In genomic region chr19:18682807-18683108, GRCh38 we compare ENCODE assay signal across 8 cellular contexts. TPM values are rescaled to one million over a fixed set of nuclear protein-coding genes. Genes with fewer than 3 reads are reported as not detected.
DNase-seq lines count a peak whose midpoint lies in the region; ATAC-seq and TF ChIP-seq lines count a peak whose summit lies in the region.

No MANE protein-coding gene starts in this region.

- ATAC-seq in T-cell (replicated peaks in 1 of 4) = no peak
- no peak for ATAC-seq in GM19455 (IDR thresholded peaks at IDR 0.05; ENCODE audit: unreplicated experiment)
- no peak for ATAC-seq in HG02798 (IDR thresholded peaks at IDR 0.05; ENCODE audit: poor library complexity, unreplicated experiment)

- peak overlapping the region; percentile 87 for H3K9ac ChIP-seq in skeletal muscle satellite cell (ENCODE audit: low read depth, low read length)

- H3K27ac Mint-ChIP-seq in T-cell = peak overlapping the region; percentile 76 to 93

- no peak for TF ChIP-seq CTCF in foreskin fibroblast (IDR thresholded peaks at IDR 0.05; ENCODE audit: low read depth, low read length)

- no peaks in the 10 kb centered on the region for H3K9me3 ChIP-seq in skeletal muscle satellite cell (replicated peaks; ENCODE audit: low read length)

- no peaks in the 10 kb centered on the region for H3K27me3 Mint-ChIP-seq in T-cell

- H3K4me2 ChIP-seq in skeletal muscle satellite cell (ENCODE audit: low read length) = peak overlapping the region; percentile 96

- H3K9me3 Mint-ChIP-seq in T-cell = no peaks in the 10 kb centered on the region

- POLR2A ChIA-PET in T-cell (lab: Charles Lee) = interaction anchor here (0.6 to 0.7 kb wide), 2 partner anchors 453 to 643 kb away, joined by 5 to 9 read pairs; no protein-coding TSS in a partner anchor

- H3K4me3 ChIP-seq in foreskin fibroblast (ENCODE audit: low read depth in 1 of 2, low read length in 2 of 2) (peak overlapping the region; percentile 41 to 53), skeletal muscle satellite cell (ENCODE audit: low read length) (peak overlapping the region; percentile 90)

- H3K4me1 ChIP-seq in skeletal muscle satellite cell (ENCODE audit: control insufficient read depth, insufficient read depth, low read length) = peaks cover 35% of the 10 kb centered on the region

- CTCF ChIA-PET in T-cell (lab: Charles Lee) = interaction anchor here (0.6 kb wide), 2 partner anchors 12 to 78 kb away, joined by 3 read pairs; no protein-coding TSS in a partner anchor

- no peaks in the 10 kb centered on the region for H3K27me3 ChIP-seq in skeletal muscle satellite cell (ENCODE audit: control insufficient read depth, insufficient read depth, low read length)

- DNase-seq in HCEC 1CT = peak; percentile 20
- no peak for DNase-seq in T-cell
- no peak for DNase-seq in foreskin fibroblast
- DNase-seq in retina = no peak
- DNase-seq in NCI-H510A (lab: John Stamatoyannopoulos, UW) = no peak

- H3K4me3 Mint-ChIP-seq in T-cell = peak overlapping the region; percentile 79 to 81 (median 79)

- no peaks in the 10 kb centered on the region for H3K36me3 ChIP-seq in skeletal muscle satellite cell (ENCODE audit: insufficient read depth, low read length)

- no peaks in the 10 kb centered on the region for H3K36me3 Mint-ChIP-seq in T-cell

- H3K4me1 Mint-ChIP-seq in T-cell = peaks cover 11 to 32% (median 30%) of the 10 kb centered on the region in 3 donors

RNA-seq across cellular contexts. Expression of gene CRTC1, which starts 0.7 kb away (rescaled TPM):
- total RNA-seq in T-cell = 10 to 100 TPM; 19.6 to 26.9 (median 25.0) TPM
- total RNA-seq in skeletal muscle satellite cell (2012; rRNA removed) = 2.2 and 2.3 TPM in 2 replicates

RNA-seq across cellular contexts. Expression of gene KLHL26, which starts 45.9 kb away (rescaled TPM):
- total RNA-seq in T-cell = 10 to 100 TPM in 4 of 5 donors, 1 to 10 TPM in 1; 8.8 to 16.4 (median 14.1) TPM
- total RNA-seq in skeletal muscle satellite cell (2012; rRNA removed) = 3.3 and 3.5 TPM in 2 replicates
